ENCODE assay signal across 8 cellular contexts in genomic region chr17:9529033-9529748, GRCh38. TPM values are rescaled to one million over a fixed set of nuclear protein-coding genes. Genes with fewer than 3 reads are reported as not detected.
A peak's percentile ranks its signal among the peaks of the same experiment; 100 is the strongest.
DNase-seq lines count a peak whose midpoint lies in the region; ATAC-seq and TF ChIP-seq lines count a peak whose summit lies in the region.

No MANE protein-coding gene starts in this region.

- 68% methylated on average over 5 of the region's 5 CpGs for WGBS in suprapubic skin

- H3K27me3 ChIP-seq in suprapubic skin: no peaks in the 10 kb centered on the region

- no peaks in the 10 kb centered on the region for H3K9me3 ChIP-seq in suprapubic skin

- POLR2A ChIA-PET in activated CD4-positive, alpha-beta T cell treated with anti-CD3 and anti-CD28 coated beads for 36 hours (lab: Charles Lee): interaction anchor here (0.7 to 1.0 kb wide), 3 partner anchors 68 to 580 kb away, joined by 3 read pairs; no protein-coding TSS in a partner anchor

- intact Hi-C loops in activated CD4-positive, alpha-beta T cell treated with anti-CD3 and anti-CD28 coated beads for 36 hours (cut with DNase I, micrococcal nuclease): loop anchor here (2.0 to 10.0 kb wide), 4 partner anchors 412 to 532 kb away; no protein-coding TSS in a partner anchor

- no peaks in the 10 kb centered on the region for H3K27me3 Mint-ChIP-seq in activated CD4-positive, alpha-beta T cell treated with anti-CD3 and anti-CD28 coated beads for 36 hours

- TF ChIP-seq CTCF in fibroblast of mammary gland (conservative IDR thresholded peaks at IDR 0.05; ENCODE audit: control insufficient read depth, insufficient read depth, low read depth, low read length) (peak; percentile 75), suprapubic skin (IDR thresholded peaks at IDR 0.05) (no peak)

- H3K4me1 Mint-ChIP-seq in activated CD4-positive, alpha-beta T cell treated with anti-CD3 and anti-CD28 coated beads for 36 hours: peaks cover 12% of the 10 kb centered on the region

- no peak for TF ChIP-seq POLR2A in suprapubic skin (IDR thresholded peaks at IDR 0.05)

- TF ChIP-seq EP300 in suprapubic skin (IDR thresholded peaks at IDR 0.05): no peak

- H3K4me3 ChIP-seq in fibroblast of mammary gland (ENCODE audit: control insufficient read depth, low read depth, low read length): no peak overlapping the region
- no peak overlapping the region for H3K4me3 ChIP-seq in suprapubic skin

- no peaks in the 10 kb centered on the region for H3K36me3 ChIP-seq in suprapubic skin

- peak; percentile 97 for ATAC-seq in activated CD4-positive, alpha-beta T cell treated with anti-CD3 and anti-CD28 coated beads for 36 hours
- ATAC-seq in HG03045 (IDR thresholded peaks at IDR 0.05; ENCODE audit: unreplicated experiment) (no peak), GM18502 (IDR thresholded peaks at IDR 0.05; ENCODE audit: poor library complexity, unreplicated experiment) (no peak)

- no peak overlapping the region for H3K27ac ChIP-seq in suprapubic skin

- H3K27ac Mint-ChIP-seq in activated CD4-positive, alpha-beta T cell treated with anti-CD3 and anti-CD28 coated beads for 36 hours: no peak overlapping the region

- H3K36me3 Mint-ChIP-seq in activated CD4-positive, alpha-beta T cell treated with anti-CD3 and anti-CD28 coated beads for 36 hours (ENCODE audit: low read depth): no peaks in the 10 kb centered on the region

- no peaks in the 10 kb centered on the region for H3K9me3 Mint-ChIP-seq in activated CD4-positive, alpha-beta T cell treated with anti-CD3 and anti-CD28 coated beads for 36 hours (ENCODE audit: low read depth)

- H3K4me1 ChIP-seq in suprapubic skin: no peaks in the 10 kb centered on the region

- peak; percentile 19 for DNase-seq in activated CD4-positive, alpha-beta T cell treated with anti-CD3 and anti-CD28 coated beads for 36 hours
- DNase-seq in activated CD4-positive, alpha-beta T cell treated with anti-CD3 and anti-CD28 coated beads, Interleukin-2, amount 50 U/mL, for 1 hour: no peak
- DNase-seq in NCI-H69 (lab: John Stamatoyannopoulos, UW): peak; percentile 2
- DNase-seq in fibroblast of mammary gland (ENCODE audit: low read depth): peak; percentile 60
- DNase-seq in stromal cell of bone marrow (ENCODE audit: low read depth): peak; percentile 14
- DNase-seq in suprapubic skin (ENCODE audit: low spot score in 2 of 2): no peak

- H3K4me3 Mint-ChIP-seq in activated CD4-positive, alpha-beta T cell treated with anti-CD3 and anti-CD28 coated beads for 36 hours: no peak overlapping the region

- CTCF ChIA-PET in activated CD4-positive, alpha-beta T cell treated with anti-CD3 and anti-CD28 coated beads for 36 hours (lab: Charles Lee): interaction anchor here (0.8 to 1.2 kb wide), 7 partner anchors 11 to 531 kb away, joined by 3 to 6 read pairs (median 4); partner anchors contain the start of gene CFAP52

RNA-seq across cellular contexts. Expression of gene STX8, which starts 46.4 kb away (rescaled TPM):
- 10 to 100 TPM; 65.7 to 87.7 TPM for total RNA-seq in activated CD4-positive, alpha-beta T cell treated with anti-CD3 and anti-CD28 coated beads for 36 hours
- 10 to 100 TPM; 21.5 to 74.0 (median 38.4) TPM for total RNA-seq in suprapubic skin

RNA-seq across cellular contexts. Expression of gene CFAP52, which starts 47.3 kb away (rescaled TPM):
- not detected for total RNA-seq in activated CD4-positive, alpha-beta T cell treated with anti-CD3 and anti-CD28 coated beads for 36 hours
- total RNA-seq in suprapubic skin: not detected

Comparison
In these comparisons a context has a peak if more than half of its experiments do, and no peak if none do; other contexts are left out.
1. DNase-seq: peak in activated CD4-positive, alpha-beta T cell treated with anti-CD3 and anti-CD28 coated beads for 36 hours (single experiment), NCI-H69 (single experiment), fibroblast of mammary gland (single experiment) and stromal cell of bone marrow (single experiment); none in activated CD4-positive, alpha-beta T cell treated with anti-CD3 and anti-CD28 coated beads, Interleukin-2, amount 50 U/mL, for 1 hour (single experiment) and suprapubic skin (0 of 2).